In the genomic region with DNA sequence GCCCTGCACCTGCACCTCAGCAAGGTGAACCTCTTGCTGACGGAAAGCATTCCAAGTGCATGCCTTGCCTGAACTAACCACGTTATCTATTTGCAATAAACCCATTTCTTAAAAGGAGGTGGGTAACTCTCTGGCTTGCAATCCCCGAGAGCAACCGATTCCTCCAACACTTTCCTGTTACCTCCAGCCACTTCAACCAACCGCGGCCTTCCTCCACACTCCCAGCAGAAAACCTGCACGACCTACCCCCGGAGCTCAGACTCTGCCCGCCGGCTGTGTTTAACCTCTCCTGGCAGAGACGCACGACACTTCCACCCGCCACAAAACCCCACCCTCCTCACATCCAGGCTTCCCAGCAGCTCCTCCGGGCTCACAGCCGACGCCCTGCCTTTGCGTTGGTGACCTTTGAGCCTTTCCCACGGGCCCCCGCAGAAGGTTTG, we compare ENCODE assay signal across 8 cellular contexts. TPM values are rescaled to one million over a fixed set of nuclear protein-coding genes. Genes with fewer than 3 reads are reported as not detected.
A peak's percentile ranks its signal among the peaks of the same experiment; 100 is the strongest.
DNase-seq lines count a peak whose midpoint lies in the region; ATAC-seq and TF ChIP-seq lines count a peak whose summit lies in the region.

No MANE protein-coding gene starts in this region.

- peak overlapping the region; percentile 95 for H3K27ac Mint-ChIP-seq in activated naive CD8-positive, alpha-beta T cell treated with anti-CD3 and anti-CD28 coated beads, Interleukin-2, amount 10 ng/mL, durations not matched to agents 7 days and 5 days

- TF ChIP-seq CTCF in heart left ventricle (IDR thresholded peaks at IDR 0.05) (no peak), left lung (IDR thresholded peaks at IDR 0.05) (no peak), transverse colon (IDR thresholded peaks at IDR 0.05) (no peak)

- H3K4me1 Mint-ChIP-seq in activated naive CD8-positive, alpha-beta T cell treated with anti-CD3 and anti-CD28 coated beads, Interleukin-2, amount 10 ng/mL, durations not matched to agents 7 days and 5 days = peaks cover 30% of the 10 kb centered on the region

- H3K4me3 Mint-ChIP-seq in activated naive CD8-positive, alpha-beta T cell treated with anti-CD3 and anti-CD28 coated beads, Interleukin-2, amount 10 ng/mL, durations not matched to agents 7 days and 5 days = peak overlapping the region; percentile 96

- TF ChIP-seq POLR2A in heart left ventricle (IDR thresholded peaks at IDR 0.05) = no peak
- no peak for TF ChIP-seq POLR2A in transverse colon (IDR thresholded peaks at IDR 0.05)

- peaks cover 0 to 70% (median 42%) of the 10 kb centered on the region in 9 donors for H3K36me3 ChIP-seq in heart left ventricle
- peaks cover 0 to 67% of the 10 kb centered on the region in 2 donors for H3K36me3 ChIP-seq in left lung
- peaks cover 0 to 11% (median 1%) of the 10 kb centered on the region in 4 donors for H3K36me3 ChIP-seq in transverse colon

- H3K4me1 ChIP-seq in heart left ventricle (peaks cover 0 to 48% (median 28%) of the 10 kb centered on the region in 12 donors), left lung (peaks cover 19 to 46% of the 10 kb centered on the region in 2 donors), transverse colon (peaks cover 14 to 48% (median 36%) of the 10 kb centered on the region in 4 donors)

- H3K36me3 Mint-ChIP-seq in activated naive CD8-positive, alpha-beta T cell treated with anti-CD3 and anti-CD28 coated beads, Interleukin-2, amount 10 ng/mL, durations not matched to agents 7 days and 5 days = peaks cover 22% of the 10 kb centered on the region

- no peaks in the 10 kb centered on the region for H3K9me3 Mint-ChIP-seq in activated naive CD8-positive, alpha-beta T cell treated with anti-CD3 and anti-CD28 coated beads, Interleukin-2, amount 10 ng/mL, durations not matched to agents 7 days and 5 days

- intact Hi-C loops in heart left ventricle (cut with DNase I) (loop anchor here in 4 of 10 donors (1.0 to 10.0 kb wide), 6 partner anchors 16 to 280 kb away; partner anchors contain the start of genes NCAPH2 (in 2 of the 4), SYCE3 (in 2 of the 4) and TUBGCP6 (in 1 of the 4)), left cardiac atrium (cut with DNase I) (loop anchor here in 1 of 2 donors (2.0 kb wide), 1 partner anchor 38 kb away; the partner anchor contains the start of gene SYCE3), left lung (cut with DNase I) (no loop called here), transverse colon (cut with DNase I; ENCODE audit: low total_unique reads) (no loop called here)

- TF ChIP-seq EP300 in transverse colon (IDR thresholded peaks at IDR 0.05; ENCODE audit: low read depth) = no peak

- in situ Hi-C loops in transverse colon (cut with MboI; ENCODE audit: low pct_ligation_motif_present in 1 of 4, low pct_unique_long_range_greater_than_20kb in 1 of 4, low sequenced_read_pairs in 3 of 4) = no loop called here

- H3K4me3 ChIP-seq in heart left ventricle = peak overlapping the region; percentile 47 to 89 (median 74)
- H3K4me3 ChIP-seq in left lung = peak overlapping the region; percentile 85 to 86
- peak overlapping the region; percentile 58 to 86 (median 74) for H3K4me3 ChIP-seq in transverse colon

- H3K27ac ChIP-seq in heart left ventricle (peak overlapping the region; percentile 83 to 99 (median 94)), left lung (peak overlapping the region; percentile 99), transverse colon (peak overlapping the region; percentile 95 to 99 (median 98))

- no peaks in the 10 kb centered on the region for H3K27me3 Mint-ChIP-seq in activated naive CD8-positive, alpha-beta T cell treated with anti-CD3 and anti-CD28 coated beads, Interleukin-2, amount 10 ng/mL, durations not matched to agents 7 days and 5 days

- WGBS in heart left ventricle, 4 donors = 7 to 8% (median 8%) methylated on average over 18 to 19 of the region's 19 CpGs
- WGBS in transverse colon (ENCODE audit: low coverage in 1 of 2), 2 donors = 5% methylated on average over 19 of the region's 19 CpGs; no CpG with 5 or more reads in 1 of the 2 donors

- H3K9me3 ChIP-seq in heart left ventricle (no peaks in the 10 kb centered on the region), left lung (no peaks in the 10 kb centered on the region), transverse colon (no peaks in the 10 kb centered on the region)

- no peak for ATAC-seq in heart left ventricle
- no peak for ATAC-seq in left cardiac atrium
- no peak for ATAC-seq in activated naive CD8-positive, alpha-beta T cell treated with anti-CD3 and anti-CD28 coated beads, Interleukin-2, amount 10 ng/mL, durations not matched to agents 7 days and 5 days (ENCODE audit: low read depth)
- peak; percentile 0 for ATAC-seq in left lung
- ATAC-seq in HG02642 (IDR thresholded peaks at IDR 0.05; ENCODE audit: poor library complexity, unreplicated experiment) = no peak
- ATAC-seq in GM19452 (IDR thresholded peaks at IDR 0.05; ENCODE audit: unreplicated experiment) = no peak

- POLR2A ChIA-PET in activated naive CD8-positive, alpha-beta T cell treated with anti-CD3 and anti-CD28 coated beads, Interleukin-2, amount 10 ng/mL, durations not matched to agents 7 days and 5 days (lab: Charles Lee) = interaction anchor here (0.8 to 13.0 kb wide), 23 partner anchors 10 to 316 kb away, joined by 3 to 300 read pairs (median 7); partner anchors contain the start of genes ADM2, CHKB, CPT1B and HDAC10

- H3K27me3 ChIP-seq in heart left ventricle (peaks cover 0 to 6% (median 0%) of the 10 kb centered on the region in 9 donors), left lung (no peaks in the 10 kb centered on the region), transverse colon (no peaks in the 10 kb centered on the region)

- DNase-seq in heart left ventricle (peak in 2 of 5 donors; percentile 39 to 53), left cardiac atrium (no peak), left lung (no peak), transverse colon (no peak), DMS114 treated with DMSO at 0.1 percent for 48 hours (lab: John Stamatoyannopoulos, UW; ENCODE audit: unreplicated experiment) (no peak)
- no peak for DNase-seq in activated naive CD8-positive, alpha-beta T cell treated with anti-CD3 and anti-CD28 coated beads, Interleukin-2, amount 10 ng/mL, durations not matched to agents 7 days and 5 days

RNA-seq across cellular contexts. Expression of gene SCO2, which starts 0.7 kb away (rescaled TPM):
- total RNA-seq in heart left ventricle (1 to 10 TPM in 2 of 9 donors, under 1 TPM in 2, not detected in 5; 0.67 to 2.6 (median 0.94) TPM), left cardiac atrium (1 to 10 TPM in 1 of 2 donors, not detected in 1; 1.3 TPM), left lung (1 to 10 TPM; 2.3 to 3.1 TPM), transverse colon (10 to 100 TPM in 1 of 4 donors, 1 to 10 TPM in 2, not detected in 1; 5.1 to 63.6 (median 5.9) TPM)
- 1 to 10 TPM in 1 of 2 donors, not detected in 1; 2.0 TPM for polyA plus RNA-seq in heart left ventricle
- 10 to 100 TPM in 1 of 2 experiments, 1 to 10 TPM in 1; 8.1 to 12.8 TPM for total RNA-seq in activated naive CD8-positive, alpha-beta T cell treated with anti-CD3 and anti-CD28 coated beads, Interleukin-2, amount 10 ng/mL, durations not matched to agents 7 days and 5 days

RNA-seq across cellular contexts. Expression of gene TYMP, which starts 5.1 kb away (rescaled TPM):
- total RNA-seq in heart left ventricle (100 to 1,000 TPM in 1 of 9 donors, 10 to 100 TPM in 6, 1 to 10 TPM in 2; 8.3 to 198 (median 21.7) TPM), left cardiac atrium (10 to 100 TPM; 27.9 to 67.1 TPM), left lung (100 to 1,000 TPM; 130 to 256 TPM), transverse colon (10 to 100 TPM; 27.5 to 60.7 (median 32.2) TPM)
- 10 to 100 TPM; 11.8 to 45.1 TPM for polyA plus RNA-seq in heart left ventricle
- 10 to 100 TPM; 86.3 to 94.5 TPM for total RNA-seq in activated naive CD8-positive, alpha-beta T cell treated with anti-CD3 and anti-CD28 coated beads, Interleukin-2, amount 10 ng/mL, durations not matched to agents 7 days and 5 days

RNA-seq across cellular contexts. Expression of gene NCAPH2, which starts 16.7 kb away (rescaled TPM):
- total RNA-seq in heart left ventricle (10 to 100 TPM; 24.7 to 34.5 (median 27.9) TPM), left cardiac atrium (10 to 100 TPM; 29.8 to 32.7 TPM), left lung (10 to 100 TPM; 45.5 to 50.1 TPM), transverse colon (10 to 100 TPM; 26.5 to 64.7 (median 41.6) TPM)
- 10 to 100 TPM; 33.9 to 43.3 TPM for polyA plus RNA-seq in heart left ventricle
- 100 to 1,000 TPM; 126 TPM for total RNA-seq in activated naive CD8-positive, alpha-beta T cell treated with anti-CD3 and anti-CD28 coated beads, Interleukin-2, amount 10 ng/mL, durations not matched to agents 7 days and 5 days

RNA-seq across cellular contexts. Expression of gene LMF2, which starts 17.2 kb away (rescaled TPM):
- total RNA-seq in heart left ventricle (10 to 100 TPM; 20.9 to 46.5 (median 32.1) TPM), left cardiac atrium (10 to 100 TPM; 35.4 to 37.6 TPM), left lung (10 to 100 TPM; 73.1 to 76.4 TPM), transverse colon (100 to 1,000 TPM in 1 of 4 donors, 10 to 100 TPM in 3; 54.0 to 119 (median 79.9) TPM)
- polyA plus RNA-seq in heart left ventricle = 10 to 100 TPM; 22.6 to 34.8 TPM
- total RNA-seq in activated naive CD8-positive, alpha-beta T cell treated with anti-CD3 and anti-CD28 coated beads, Interleukin-2, amount 10 ng/mL, durations not matched to agents 7 days and 5 days = 100 to 1,000 TPM; 128 to 141 TPM

RNA-seq across cellular contexts. Expression of gene KLHDC7B, which starts 21.0 kb away (rescaled TPM):
- total RNA-seq in heart left ventricle (1 to 10 TPM in 1 of 9 donors, under 1 TPM in 3, not detected in 5; 0.08 to 1.3 (median 0.14) TPM), left cardiac atrium (under 1 TPM in 1 of 2 donors, not detected in 1; 0.15 TPM), left lung (under 1 TPM; 0.29 to 0.73 TPM), transverse colon (1 to 10 TPM in 1 of 4 donors, under 1 TPM in 2, not detected in 1; 0.14 to 1.5 (median 0.32) TPM)
- under 1 TPM in 1 of 2 donors, not detected in 1; 0.08 TPM for polyA plus RNA-seq in heart left ventricle
- 10 to 100 TPM; 18.8 to 21.9 TPM for total RNA-seq in activated naive CD8-positive, alpha-beta T cell treated with anti-CD3 and anti-CD28 coated beads, Interleukin-2, amount 10 ng/mL, durations not matched to agents 7 days and 5 days
